15 cellular contexts compared by ENCODE assay signal in genomic region chr6:158377866-158378265, GRCh38.
DNase-seq lines count a peak whose midpoint lies in the region; ATAC-seq and TF ChIP-seq lines count a peak whose summit lies in the region.
"Had no signal": no experiment of that assay in that cellular context is flagged by ENCODE, and none has a peak within 500 bp of the region (broad histone marks: within the 10 kb centered on the region; RNA-seq: fewer than 3 reads in every experiment).

No MANE protein-coding gene starts in this region.

- DNase-seq in DMS 273 (lab: John Stamatoyannopoulos, UW; ENCODE audit: unreplicated experiment) = peak; percentile 63
- DNase-seq in RWPE1 (ENCODE audit: low spot score) = peak; percentile 85
- DNase-seq in fibroblast of mammary gland (ENCODE audit: low read depth) = peak; percentile 37
- DNase-seq in nucleus accumbens (lab: John Stamatoyannopoulos, UW) = peak in 31 of 56 donors; percentile 9 to 65 (median 35)
- DNase-seq in NCI-H524 treated with DMSO at 0.1 percent for 48 hours (lab: John Stamatoyannopoulos, UW) = no peak
- no peak for DNase-seq in NCI-H2107 treated with DMSO at 0.1 percent for 48 hours (lab: John Stamatoyannopoulos, UW; ENCODE audit: unreplicated experiment)
- DNase-seq: activated gamma-delta T cell; effector memory CD8-positive, alpha-beta T cell; NCI-H1092 treated with DMSO at 0.1 percent for 48 hours; stomach had no signal

- POLR2A ChIA-PET in RWPE1 (lab: Yijun Ruan, JAX; ENCODE audit: low non-redundant PET) = interaction anchor here (0.6 kb wide), 1 partner anchor 1422 kb away, joined by 4 read pairs; the partner anchor contains the start of gene PNLDC1

- no peak overlapping the region for H3K4me3 ChIP-seq in fibroblast of mammary gland (ENCODE audit: control insufficient read depth, low read depth, low read length)
- H3K4me3 ChIP-seq: lung, stomach had no signal

- CTCF ChIA-PET in RWPE1 (lab: Yijun Ruan, JAX) = interaction anchor here (0.7 kb wide), 1 partner anchor 217 kb away, joined by 4 read pairs; no protein-coding TSS in a partner anchor

- no peak for ATAC-seq in HG03565 (IDR thresholded peaks at IDR 0.05; ENCODE audit: unreplicated experiment)
- ATAC-seq in GM21367 (IDR thresholded peaks at IDR 0.05; ENCODE audit: unreplicated experiment) = no peak
- ATAC-seq: activated CD4-positive, CD25-positive, alpha-beta regulatory T cell treated with anti-CD3 and anti-CD28 coated beads, Interleukin-2, amount 50 U/mL, for 24 hours; effector memory CD8-positive, alpha-beta T cell; Panc1 had no signal

- TF ChIP-seq CTCF in RWPE1 (conservative IDR thresholded peaks at IDR 0.05; ENCODE audit: low read depth) (no peak), fibroblast of mammary gland (conservative IDR thresholded peaks at IDR 0.05; ENCODE audit: control insufficient read depth, insufficient read depth, low read depth, low read length) (no peak)

- H3K27ac ChIP-seq in RWPE1 = peak overlapping the region; percentile 81
- H3K27ac ChIP-seq: stomach had no signal

Comparison
In these comparisons a context has a peak if more than half of its experiments do, and no peak if none do; other contexts are left out.
1. DNase-seq: peak in DMS 273 (single experiment), RWPE1 (single experiment), fibroblast of mammary gland (single experiment) and nucleus accumbens (31 of 56); none in NCI-H524 treated with DMSO at 0.1 percent for 48 hours (single experiment) and NCI-H2107 treated with DMSO at 0.1 percent for 48 hours (single experiment).